In genomic region chr1:29682918-29683314, GRCh38 we compare ENCODE assay signal across 11 cellular contexts.
DNase-seq lines count a peak whose midpoint lies in the region; ATAC-seq and TF ChIP-seq lines count a peak whose summit lies in the region.
"Had no signal": no experiment of that assay in that cellular context is flagged by ENCODE, and none has a peak within 500 bp of the region (broad histone marks: within the 10 kb centered on the region; RNA-seq: fewer than 3 reads in every experiment).

No MANE protein-coding gene starts in this region.

- CTCF ChIA-PET in IMR-90 (lab: Yijun Ruan, JAX): no interaction called here
- CTCF ChIA-PET in OCI-LY7 (lab: Charles Lee; ENCODE audit: unreplicated experiment): no interaction called here
- CTCF ChIA-PET in CD4-positive, alpha-beta memory T cell (lab: Charles Lee; ENCODE audit: partially characterized antibody): no interaction called here

- H3K9me1 ChIP-seq in IMR-90 (ENCODE audit: insufficient read depth, low read length): 0 out of 2 replicates have a peak, but pooled peaks cover 5% of the 10 kb centered on the region

- H3K27me3 Mint-ChIP-seq in CD4-positive, alpha-beta memory T cell: peaks cover 8 to 15% of the 10 kb centered on the region in 2 donors

- TF ChIP-seq POLR2A in IMR-90 (IDR thresholded peaks at IDR 0.05; ENCODE audit: low read depth, low read length): no peak

- no peaks in the 10 kb centered on the region for H3K9me3 Mint-ChIP-seq in CD4-positive, alpha-beta memory T cell
- H3K9me3 Mint-ChIP-seq: CD8-positive, alpha-beta T cell had no signal

- no peaks in the 10 kb centered on the region for H3K9me2 ChIP-seq in OCI-LY7 (ENCODE audit: insufficient read depth, low read length)

- H2AFZ ChIP-seq in IMR-90 (replicated peaks; ENCODE audit: low read length, poor library complexity): no peak overlapping the region
- H2AFZ ChIP-seq in OCI-LY7 (ENCODE audit: low read length): no peak overlapping the region

- H3K79me2 ChIP-seq in OCI-LY7 (ENCODE audit: insufficient read depth, low read depth, low read length): no peaks in the 10 kb centered on the region

- H3K36me3 ChIP-seq in IMR-90 (ENCODE audit: control insufficient read depth, insufficient read depth, low read length): no peaks in the 10 kb centered on the region
- no peaks in the 10 kb centered on the region for H3K36me3 ChIP-seq in left lung
- no peaks in the 10 kb centered on the region for H3K36me3 ChIP-seq in OCI-LY7 (ENCODE audit: insufficient read depth, low read length)
- no peaks in the 10 kb centered on the region for H3K36me3 ChIP-seq in CD4-positive, alpha-beta memory T cell (ENCODE audit: insufficient read depth, low read length)
- H3K36me3 ChIP-seq: vagina had no signal

- no peak overlapping the region for H3K18ac ChIP-seq in IMR-90 (ENCODE audit: low read depth, low read length)

- dilution Hi-C loops in IMR-90 (cut with HindIII; ENCODE audit: low sequenced_read_pairs, unreplicated experiment): no loop called here

- H3K9me3 ChIP-seq in IMR-90 (ENCODE audit: control insufficient read depth, insufficient read depth, low read length): no peaks in the 10 kb centered on the region
- H3K9me3 ChIP-seq in left lung: no peaks in the 10 kb centered on the region
- no peaks in the 10 kb centered on the region for H3K9me3 ChIP-seq in OCI-LY7 (ENCODE audit: low read length)
- H3K9me3 ChIP-seq in CD4-positive, alpha-beta memory T cell (ENCODE audit: control insufficient read depth in 1 of 2, low read length in 2 of 2): no peaks in the 10 kb centered on the region
- H3K9me3 ChIP-seq: vagina had no signal

- H4K91ac ChIP-seq in IMR-90 (ENCODE audit: insufficient read depth, low read depth, low read length): no peak overlapping the region

- no peak overlapping the region for H2BK5ac ChIP-seq in IMR-90 (ENCODE audit: low read depth, low read length, poor library complexity, severe bottlenecking)

- no peak overlapping the region for H4K8ac ChIP-seq in IMR-90 (ENCODE audit: low read depth in 2 of 2, low read length in 2 of 2)

- H2BK20ac ChIP-seq in IMR-90 (ENCODE audit: low read depth, low read length): no peak overlapping the region

- peaks cover 6% of the 10 kb centered on the region for H3K4me1 ChIP-seq in IMR-90 (ENCODE audit: control insufficient read depth, insufficient read depth, low read length)
- no peaks in the 10 kb centered on the region for H3K4me1 ChIP-seq in left lung
- H3K4me1 ChIP-seq in OCI-LY7 (ENCODE audit: insufficient read depth, low read length, poor library complexity, severe bottlenecking): no peaks in the 10 kb centered on the region
- no peaks in the 10 kb centered on the region for H3K4me1 ChIP-seq in CD4-positive, alpha-beta memory T cell (ENCODE audit: insufficient read depth, low read length)
- H3K4me1 ChIP-seq: vagina had no signal

- no peak for TF ChIP-seq RAD21 in IMR-90 (IDR thresholded peaks at IDR 0.05; ENCODE audit: low read length)

- BruUV-seq in IMR-90 (replicated peaks; lab: Mats Ljungman, UMichigan): no TSS peak
- no TSS peak for BruUV-seq in OCI-LY7 (replicated peaks; lab: Mats Ljungman, UMichigan)

- H3K36me3 Mint-ChIP-seq in CD4-positive, alpha-beta memory T cell: no peaks in the 10 kb centered on the region
- H3K36me3 Mint-ChIP-seq: CD8-positive, alpha-beta T cell had no signal

- H3K4me3 Mint-ChIP-seq in CD4-positive, alpha-beta memory T cell: no peak overlapping the region
- H3K4me3 Mint-ChIP-seq: CD8-positive, alpha-beta T cell had no signal

- no peak overlapping the region for H4K5ac ChIP-seq in IMR-90 (ENCODE audit: low read depth, low read length)

- no peak overlapping the region for H3K14ac ChIP-seq in IMR-90 (replicated peaks; ENCODE audit: low read depth, low read length)

- TF ChIP-seq CTCF in IMR-90 (conservative IDR thresholded peaks at IDR 0.05; ENCODE audit: low read depth, low read length) (no peak), left lung (IDR thresholded peaks at IDR 0.05) (no peak), OCI-LY7 (conservative IDR thresholded peaks at IDR 0.05; ENCODE audit: low read length) (no peak)

- H3K56ac ChIP-seq in IMR-90 (ENCODE audit: extremely low read depth, insufficient read depth, low read length): no peak overlapping the region

- H3K79me1 ChIP-seq in IMR-90 (ENCODE audit: low read depth in 1 of 2, low read length in 2 of 2): no peaks in the 10 kb centered on the region

- no peak overlapping the region for H2AK5ac ChIP-seq in IMR-90 (ENCODE audit: low read depth, low read length)

- H3K27me3 ChIP-seq in IMR-90 (ENCODE audit: control insufficient read depth, insufficient read depth, low read length): no peaks in the 10 kb centered on the region
- peaks cover 0 to 35% of the 10 kb centered on the region in 2 donors for H3K27me3 ChIP-seq in left lung
- H3K27me3 ChIP-seq in CD4-positive, alpha-beta memory T cell (ENCODE audit: insufficient read depth, low read length): no peaks in the 10 kb centered on the region
- H3K27me3 ChIP-seq: vagina had no signal

- no peaks in the 10 kb centered on the region for H3K4me1 Mint-ChIP-seq in CD4-positive, alpha-beta memory T cell

- no CpG with 5 or more reads among the region's 3 CpGs for WGBS in IMR-90 (ENCODE audit: extremely low coverage in 2 of 2, insufficient read length in 1 of 2), 2 experiments

- intact Hi-C loops in IMR-90 (cut with micrococcal nuclease) (no loop called here), left lung (cut with DNase I) (no loop called here), OCI-LY7 (cut with micrococcal nuclease; ENCODE audit: unreplicated experiment) (no loop called here)
- intact Hi-C loops in CD4-positive, alpha-beta memory T cell (cut with micrococcal nuclease): no loop called here

- H3K4me2 ChIP-seq in IMR-90 (ENCODE audit: low read depth, low read length) (no peak overlapping the region), OCI-LY7 (ENCODE audit: low read length) (no peak overlapping the region)

- no peak overlapping the region for H3K4me3 ChIP-seq in IMR-90 (ENCODE audit: insufficient read depth, low read depth, low read length)
- no peak overlapping the region for H3K4me3 ChIP-seq in left lung
- no peak overlapping the region for H3K4me3 ChIP-seq in OCI-LY7 (ENCODE audit: low read depth, low read length, poor library complexity, severe bottlenecking)
- no peak overlapping the region for H3K4me3 ChIP-seq in CD4-positive, alpha-beta memory T cell (ENCODE audit: low read length in 2 of 2)
- H3K4me3 ChIP-seq: vagina had no signal

- no peak overlapping the region for H3K27ac Mint-ChIP-seq in CD4-positive, alpha-beta memory T cell
- H3K27ac Mint-ChIP-seq: CD8-positive, alpha-beta T cell had no signal

- no peaks in the 10 kb centered on the region for H4K20me1 ChIP-seq in IMR-90 (ENCODE audit: insufficient read depth, low read length)
- H4K20me1 ChIP-seq in OCI-LY7 (ENCODE audit: insufficient read depth, low read length): no peaks in the 10 kb centered on the region

- H3K9ac ChIP-seq in IMR-90 (ENCODE audit: low read depth, low read length): no peak overlapping the region

- H3K4ac ChIP-seq in IMR-90 (ENCODE audit: low read depth, low read length): no peak overlapping the region

- H2BK120ac ChIP-seq in IMR-90 (ENCODE audit: low read depth, low read length): no peak overlapping the region

- peak; percentile 74 for DNase-seq in DMS 273 (lab: John Stamatoyannopoulos, UW; ENCODE audit: unreplicated experiment)
- DNase-seq in IMR-90: peak; percentile 28
- DNase-seq in SHP77 treated with DMSO at 0.1 percent for 48 hours (lab: John Stamatoyannopoulos, UW): peak; percentile 25
- no peak for DNase-seq in left lung
- no peak for DNase-seq in OCI-LY7 (ENCODE audit: low spot score)
- DNase-seq in CD4-positive, alpha-beta memory T cell: no peak
- DNase-seq in 8988T: no peak
- DNase-seq in stimulated activated naive CD8-positive, alpha-beta T cell treated with anti-CD3 and anti-CD28 coated beads, Interleukin-15, Interleukin-2, amounts not matched to agents 100 U/mL and 50 U/mL, for 24 hours: no peak
- DNase-seq: amniotic stem cell had no signal

- POLR2A ChIA-PET in IMR-90 (lab: Charles Lee; ENCODE audit: unreplicated experiment): interaction anchor here (0.5 kb wide), 1 partner anchor 1040 kb away, joined by 5 read pairs; no protein-coding TSS in a partner anchor
- POLR2A ChIA-PET in OCI-LY7 (lab: Charles Lee): no interaction called here
- POLR2A ChIA-PET in CD4-positive, alpha-beta memory T cell (lab: Charles Lee; ENCODE audit: partially characterized antibody): no interaction called here

- ATAC-seq in IMR-90 (ENCODE audit: low read depth): no peak
- peak; percentile 32 for ATAC-seq in left lung
- ATAC-seq in stimulated activated naive CD8-positive, alpha-beta T cell treated with anti-CD3 and anti-CD28 coated beads, Interleukin-15, Interleukin-2, amounts not matched to agents 100 U/mL and 50 U/mL, for 24 hours: no peak
- ATAC-seq: CD8-positive, alpha-beta T cell had no signal

- in situ Hi-C loops in IMR-90 (cut with MboI; ENCODE audit: low sequenced_read_pairs): no loop called here

- no peak overlapping the region for H3K27ac ChIP-seq in IMR-90 (ENCODE audit: insufficient read depth, low read length)
- no peak overlapping the region for H3K27ac ChIP-seq in left lung
- no peak overlapping the region for H3K27ac ChIP-seq in OCI-LY7 (ENCODE audit: low read depth, low read length, poor library complexity, severe bottlenecking)
- H3K27ac ChIP-seq in CD4-positive, alpha-beta memory T cell (ENCODE audit: low read depth, low read length): no peak overlapping the region
- H3K27ac ChIP-seq: vagina had no signal

- H3K23ac ChIP-seq in IMR-90 (ENCODE audit: low read depth, low read length): no peak overlapping the region

- H2AK9ac ChIP-seq in IMR-90 (replicated peaks; ENCODE audit: low read depth, low read length, poor library complexity): no peak overlapping the region

- H2BK15ac ChIP-seq in IMR-90 (ENCODE audit: low read depth, low read length): no peak overlapping the region

TF ChIP-seq in IMR-90, 13 proteins besides CTCF, POLR2A, EP300 and RAD21 (continues in another document):
- TF ChIP-seq RFX5 (IDR thresholded peaks at IDR 0.05; ENCODE audit: low read depth, low read length) (no peak), MXI1 (IDR thresholded peaks at IDR 0.05; ENCODE audit: borderline replicate concordance, low read depth, low read length) (no peak), MAFK (IDR thresholded peaks at IDR 0.05; ENCODE audit: low read depth, low read length) (no peak), FOS (IDR thresholded peaks at IDR 0.05; ENCODE audit: low read depth, low read length) (no peak), CHD1 (IDR thresholded peaks at IDR 0.05; ENCODE audit: low read depth, low read length) (no peak), BHLHE40 (IDR thresholded peaks at IDR 0.05; ENCODE audit: low read depth, low read length) (no peak)
- TF ChIP-seq, protein P1, sequence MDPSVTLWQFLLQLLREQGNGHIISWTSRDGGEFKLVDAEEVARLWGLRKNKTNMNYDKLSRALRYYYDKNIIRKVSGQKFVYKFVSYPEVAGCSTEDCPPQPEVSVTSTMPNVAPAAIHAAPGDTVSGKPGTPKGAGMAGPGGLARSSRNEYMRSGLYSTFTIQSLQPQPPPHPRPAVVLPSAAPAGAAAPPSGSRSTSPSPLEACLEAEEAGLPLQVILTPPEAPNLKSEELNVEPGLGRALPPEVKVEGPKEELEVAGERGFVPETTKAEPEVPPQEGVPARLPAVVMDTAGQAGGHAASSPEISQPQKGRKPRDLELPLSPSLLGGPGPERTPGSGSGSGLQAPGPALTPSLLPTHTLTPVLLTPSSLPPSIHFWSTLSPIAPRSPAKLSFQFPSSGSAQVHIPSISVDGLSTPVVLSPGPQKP (IDR thresholded peaks at IDR 0.05; ENCODE audit: borderline replicate concordance, low read depth, low read length): no peak

Comparison
In these comparisons a context has a peak if more than half of its experiments do, and no peak if none do; other contexts are left out.
1. DNase-seq: peak in DMS 273 (single experiment), IMR-90 (single experiment) and SHP77 treated with DMSO at 0.1 percent for 48 hours (single experiment); none in left lung (0 of 2), OCI-LY7 (single experiment), CD4-positive, alpha-beta memory T cell (0 of 5), 8988T (single experiment) and stimulated activated naive CD8-positive, alpha-beta T cell treated with anti-CD3 and anti-CD28 coated beads, Interleukin-15, Interleukin-2, amounts not matched to agents 100 U/mL and 50 U/mL, for 24 hours (single experiment).